In the genomic region with DNA sequence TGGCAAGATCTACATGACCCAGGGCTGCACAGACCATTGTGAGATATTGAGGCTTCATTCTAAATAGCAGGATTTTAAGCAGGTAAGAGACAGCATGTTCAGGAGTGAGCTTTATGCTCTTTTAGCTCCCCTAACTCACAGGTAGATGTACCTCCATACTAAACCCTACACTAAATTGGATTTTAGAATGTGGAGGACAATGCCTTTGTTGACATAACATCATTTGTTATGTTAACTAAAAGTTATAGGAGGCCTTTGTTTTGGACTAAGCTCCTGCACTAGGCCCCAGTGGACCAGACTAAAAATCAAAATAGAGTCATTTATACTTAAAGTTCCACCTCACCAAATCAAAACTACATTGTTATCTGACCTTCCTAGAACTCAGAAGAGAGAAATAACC, we compare ENCODE assay signal across 1 cellular context.
TF ChIP-seq lines count a peak whose summit lies in the region.

No MANE protein-coding gene starts in this region.

TF ChIP-seq in IMR-90, 13 proteins besides CTCF, POLR2A, EP300 and RAD21:
- no peak for TF ChIP-seq NFE2L2 (IDR thresholded peaks at IDR 0.05; ENCODE audit: low read depth, low read length)
- TF ChIP-seq MAZ (IDR thresholded peaks at IDR 0.05; ENCODE audit: borderline replicate concordance, low read depth, low read length), result no peak
